ENCODE assay signal across 28 cellular contexts in the genomic region with DNA sequence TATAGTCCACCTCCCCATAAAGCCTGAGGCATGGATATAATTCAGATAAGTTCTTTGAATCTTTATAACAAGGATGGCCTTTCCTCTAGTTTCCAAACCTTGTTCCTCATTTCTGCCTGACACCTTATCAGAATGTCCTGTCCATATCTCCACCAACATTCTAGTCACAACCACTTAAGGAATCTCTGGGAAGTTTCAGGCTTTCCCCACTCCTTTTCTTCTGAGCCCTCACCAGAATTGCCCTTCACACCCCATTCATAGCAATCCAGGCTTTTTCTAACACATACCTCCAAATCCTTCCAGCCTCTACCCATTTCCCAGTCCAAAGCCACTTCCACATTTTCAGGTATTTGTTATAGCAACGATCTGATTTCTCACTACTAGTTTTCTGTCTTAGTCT. TPM values are rescaled to one million over a fixed set of nuclear protein-coding genes. Genes with fewer than 3 reads are reported as not detected.
DNase-seq lines count a peak whose midpoint lies in the region.
"Had no signal": no experiment of that assay in that cellular context is flagged by ENCODE, and none has a peak within 500 bp of the region (broad histone marks: within the 10 kb centered on the region; RNA-seq: fewer than 3 reads in every experiment).

No MANE protein-coding gene starts in this region.

- H4K12ac ChIP-seq in trophoblast cell (ENCODE audit: low read depth, low read length) = no peak overlapping the region

- no peaks in the 10 kb centered on the region for H3K9me3 ChIP-seq in trophoblast cell (ENCODE audit: insufficient read depth, low read depth, low read length)
- H3K9me3 ChIP-seq: BE2C had no signal

- H3K27me3 ChIP-seq in trophoblast cell (ENCODE audit: insufficient read depth, low read length) = no peaks in the 10 kb centered on the region
- H3K27me3 ChIP-seq: BE2C; BLaER1; BLaER1 treated with 17β-estradiol and CSF1 and Interleukin-3, amounts not matched to agents 10 nM and 100 nM had no signal

- H3K18ac ChIP-seq in trophoblast cell (ENCODE audit: low read length) = no peak overlapping the region

- no peak overlapping the region for H3K4ac ChIP-seq in trophoblast cell (ENCODE audit: low read depth, low read length)

- H2BK5ac ChIP-seq in trophoblast cell (ENCODE audit: low read depth, low read length, poor library complexity) = no peak overlapping the region

- no peak overlapping the region for H2BK120ac ChIP-seq in trophoblast cell (ENCODE audit: insufficient read depth, low read length, poor library complexity)

- no peaks in the 10 kb centered on the region for H3K79me1 ChIP-seq in trophoblast cell (ENCODE audit: low read length)

- no peak overlapping the region for H4K8ac ChIP-seq in trophoblast cell (ENCODE audit: low read depth, low read length)

- no peak overlapping the region for H2AFZ ChIP-seq in trophoblast cell (ENCODE audit: insufficient read depth, low read length, poor library complexity)

- no peak overlapping the region for H3K4me3 ChIP-seq in trophoblast cell (ENCODE audit: low read depth, low read length)
- H3K4me3 ChIP-seq: A549; BLaER1; BLaER1 treated with 17β-estradiol and CSF1 and Interleukin-3, amounts not matched to agents 10 nM and 100 nM had no signal

- no peak overlapping the region for H3K14ac ChIP-seq in trophoblast cell (ENCODE audit: low read length)

- H3K23ac ChIP-seq in trophoblast cell (ENCODE audit: low read length) = no peak overlapping the region

- no peak overlapping the region for H3K9ac ChIP-seq in trophoblast cell (ENCODE audit: low read length)
- H3K9ac ChIP-seq: BLaER1; BLaER1 treated with 17β-estradiol and CSF1 and Interleukin-3, amounts not matched to agents 10 nM and 100 nM had no signal

- no peak overlapping the region for H2BK12ac ChIP-seq in trophoblast cell (ENCODE audit: low read length)

- H3K4me2 ChIP-seq in trophoblast cell (ENCODE audit: low read length) = no peak overlapping the region
- H3K4me2 ChIP-seq: A549; BLaER1; BLaER1 treated with 17β-estradiol and CSF1 and Interleukin-3, amounts not matched to agents 10 nM and 100 nM had no signal

- H3K4me1 ChIP-seq in trophoblast cell (ENCODE audit: control insufficient read depth in 1 of 2, insufficient read depth in 2 of 2, low read length in 2 of 2) = peaks cover 3 to 4% of the 10 kb centered on the region in 2 experiments
- H3K4me1 ChIP-seq: A549, BE2C, BLaER1 had no signal

- H3K36me3 ChIP-seq in trophoblast cell (ENCODE audit: control insufficient read depth in 1 of 2, insufficient read depth in 2 of 2, low read length in 2 of 2) = no peaks in the 10 kb centered on the region
- H3K36me3 ChIP-seq: BE2C; BLaER1; BLaER1 treated with 17β-estradiol and CSF1 and Interleukin-3, amounts not matched to agents 10 nM and 100 nM had no signal

- WGBS in trophoblast cell (ENCODE audit: extremely low coverage, insufficient coverage, insufficient read length) = no CpG with 5 or more reads among the region's 1 CpG

- no peak overlapping the region for H3K27ac ChIP-seq in trophoblast cell (ENCODE audit: low read depth, low read length)
- H3K27ac ChIP-seq: 22Rv1; A549; BLaER1; BLaER1 treated with 17β-estradiol and CSF1 and Interleukin-3, amounts not matched to agents 10 nM and 100 nM; C4-2B had no signal

- DNase-seq in trophoblast cell (peak; percentile 76 to 90), cerebellar nuclear complex (lab: John Stamatoyannopoulos, UW) (no peak)
- DNase-seq: 8988T; ACHN; AML-193; BE2C; C1 segment of cervical spinal cord; Caco-2; Calu3; CD4-positive, alpha-beta memory T cell; CD4-positive, alpha-beta T cell; CD4-positive, CD25-positive, alpha-beta regulatory T cell; CD8-positive, alpha-beta memory T cell; CD8-positive, alpha-beta T cell; COR-L47; DMS 273 treated with DMSO at 0.1 percent for 48 hours; DMS153; DMS53; DMS79; DMS79 treated with DMSO at 0.1 percent for 48 hours; DND-41; EL had no signal

- H2AK5ac ChIP-seq in trophoblast cell (ENCODE audit: low read length) = no peak overlapping the region

- no peaks in the 10 kb centered on the region for H3K79me2 ChIP-seq in trophoblast cell (ENCODE audit: control insufficient read depth, insufficient read depth, low read length, poor library complexity)

- H4K91ac ChIP-seq in trophoblast cell (ENCODE audit: low read depth, low read length) = no peak overlapping the region

RNA-seq across cellular contexts. Expression of gene DIP2C, which starts 18.0 kb away (rescaled TPM):
- polyA plus RNA-seq in trophoblast cell (2013) = 6.9 and 7.0 TPM in 2 replicates
- polyA plus RNA-seq: CD14-positive monocyte had no signal

Comparison
In these comparisons a context has a peak if more than half of its experiments do, and no peak if none do; other contexts are left out.
1. DNase-seq: peak in trophoblast cell (2 of 2); none in cerebellar nuclear complex (0 of 2).